1 cellular context compared by ENCODE assay signal in the genomic region with DNA sequence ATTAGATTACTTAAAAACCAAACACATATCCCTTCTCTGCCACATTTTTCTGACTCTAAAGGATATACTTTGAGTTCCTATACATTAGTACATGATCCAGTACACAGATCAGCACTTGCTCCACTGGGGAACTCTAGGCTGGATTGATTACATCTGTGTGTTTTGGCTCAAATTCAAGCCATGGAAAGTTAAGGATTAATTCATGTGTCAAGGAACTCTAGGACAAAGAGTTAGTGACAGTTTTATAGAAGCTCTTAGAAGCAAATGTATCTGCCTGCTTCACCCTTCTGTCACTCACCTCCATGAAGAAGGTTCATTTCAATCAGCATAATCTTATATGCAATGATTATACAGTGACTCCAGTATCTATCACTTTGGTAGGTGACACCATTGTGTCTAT.
A peak's percentile ranks its signal among the peaks of the same experiment; 100 is the strongest.
TF ChIP-seq lines count a peak whose summit lies in the region.

No MANE protein-coding gene starts in this region.

TF ChIP-seq in HepG2, 621 proteins besides CTCF, POLR2A, EP300 and RAD21 (continued from another document and continues in another):
- TF ChIP-seq, protein P1, sequence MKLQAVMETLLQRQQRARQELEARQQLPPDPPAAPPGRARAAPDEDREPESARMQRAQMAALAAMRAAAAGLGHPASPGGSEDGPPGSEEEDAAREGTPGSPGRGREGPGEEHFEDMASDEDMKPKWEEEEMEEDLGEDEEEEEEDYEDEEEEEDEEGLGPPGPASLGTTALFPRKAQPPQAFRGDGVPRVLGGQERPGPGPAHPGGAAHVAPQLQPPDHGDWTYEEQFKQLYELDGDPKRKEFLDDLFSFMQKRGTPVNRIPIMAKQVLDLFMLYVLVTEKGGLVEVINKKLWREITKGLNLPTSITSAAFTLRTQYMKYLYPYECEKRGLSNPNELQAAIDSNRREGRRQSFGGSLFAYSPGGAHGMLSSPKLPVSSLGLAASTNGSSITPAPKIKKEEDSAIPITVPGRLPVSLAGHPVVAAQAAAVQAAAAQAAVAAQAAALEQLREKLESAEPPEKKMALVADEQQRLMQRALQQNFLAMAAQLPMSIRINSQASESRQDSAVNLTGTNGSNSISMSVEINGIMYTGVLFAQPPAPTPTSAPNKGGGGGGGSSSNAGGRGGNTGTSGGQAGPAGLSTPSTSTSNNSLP (IDR thresholded peaks at IDR 0.05; ENCODE audit: low read depth, low read length) = peak; percentile 67
- TF ChIP-seq, protein P2, sequence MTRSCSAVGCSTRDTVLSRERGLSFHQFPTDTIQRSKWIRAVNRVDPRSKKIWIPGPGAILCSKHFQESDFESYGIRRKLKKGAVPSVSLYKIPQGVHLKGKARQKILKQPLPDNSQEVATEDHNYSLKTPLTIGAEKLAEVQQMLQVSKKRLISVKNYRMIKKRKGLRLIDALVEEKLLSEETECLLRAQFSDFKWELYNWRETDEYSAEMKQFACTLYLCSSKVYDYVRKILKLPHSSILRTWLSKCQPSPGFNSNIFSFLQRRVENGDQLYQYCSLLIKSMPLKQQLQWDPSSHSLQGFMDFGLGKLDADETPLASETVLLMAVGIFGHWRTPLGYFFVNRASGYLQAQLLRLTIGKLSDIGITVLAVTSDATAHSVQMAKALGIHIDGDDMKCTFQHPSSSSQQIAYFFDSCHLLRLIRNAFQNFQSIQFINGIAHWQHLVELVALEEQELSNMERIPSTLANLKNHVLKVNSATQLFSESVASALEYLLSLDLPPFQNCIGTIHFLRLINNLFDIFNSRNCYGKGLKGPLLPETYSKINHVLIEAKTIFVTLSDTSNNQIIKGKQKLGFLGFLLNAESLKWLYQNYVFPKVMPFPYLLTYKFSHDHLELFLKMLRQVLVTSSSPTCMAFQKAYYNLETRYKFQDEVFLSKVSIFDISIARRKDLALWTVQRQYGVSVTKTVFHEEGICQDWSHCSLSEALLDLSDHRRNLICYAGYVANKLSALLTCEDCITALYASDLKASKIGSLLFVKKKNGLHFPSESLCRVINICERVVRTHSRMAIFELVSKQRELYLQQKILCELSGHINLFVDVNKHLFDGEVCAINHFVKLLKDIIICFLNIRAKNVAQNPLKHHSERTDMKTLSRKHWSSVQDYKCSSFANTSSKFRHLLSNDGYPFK (CRISPR knock-in tag; IDR thresholded peaks at IDR 0.05; ENCODE audit: borderline replicate concordance) = no peak
- no peak for TF ChIP-seq REL (CRISPR knock-in tag; conservative IDR thresholded peaks at IDR 0.05)
- TF ChIP-seq ZNF570 (CRISPR knock-in tag; IDR thresholded peaks at IDR 0.05; ENCODE audit: borderline replicate concordance) = no peak
- no peak for TF ChIP-seq SUZ12 (IDR thresholded peaks at IDR 0.05; ENCODE audit: low read depth, low read length)
- no peak for TF ChIP-seq HDAC1 (CRISPR knock-in tag; IDR thresholded peaks at IDR 0.05)
- TF ChIP-seq CREM (IDR thresholded peaks at IDR 0.05) = 0 out of 2 replicates have a peak, but pooled peaks have one; percentile 29
- TF ChIP-seq CREM (CRISPR knock-in tag; IDR thresholded peaks at IDR 0.05) = no peak
- 0 out of 2 replicates have a peak, but pooled peaks have one; percentile 19 for TF ChIP-seq TARDBP (CRISPR knock-in tag; IDR thresholded peaks at IDR 0.05)
- TF ChIP-seq NFIC (IDR thresholded peaks at IDR 0.05; ENCODE audit: low read length) = 0 out of 2 replicates have a peak, but pooled peaks have one; percentile 47
- no peak for TF ChIP-seq PHF8 (CRISPR knock-in tag; IDR thresholded peaks at IDR 0.05)
- peak; percentile 58 for TF ChIP-seq ISL2 (CRISPR knock-in tag; IDR thresholded peaks at IDR 0.05)
- TF ChIP-seq ZFP90 (CRISPR knock-in tag; IDR thresholded peaks at IDR 0.05; ENCODE audit: borderline replicate concordance) = no peak
- no peak for TF ChIP-seq HNRNPLL (IDR thresholded peaks at IDR 0.05; ENCODE audit: low read depth, low read length, poor library complexity, severe bottlenecking)
- TF ChIP-seq ZNF841 (CRISPR knock-in tag; IDR thresholded peaks at IDR 0.05; ENCODE audit: borderline replicate concordance) = no peak
- TF ChIP-seq SRF (IDR thresholded peaks at IDR 0.05; ENCODE audit: low read depth, low read length) = no peak
- TF ChIP-seq KAT8 (CRISPR knock-in tag; IDR thresholded peaks at IDR 0.05) = no peak
- TF ChIP-seq ZNF3 (CRISPR knock-in tag; IDR thresholded peaks at IDR 0.05) = no peak
- no peak for TF ChIP-seq WIZ (CRISPR knock-in tag; IDR thresholded peaks at IDR 0.05)
- no peak for TF ChIP-seq YEATS4 (CRISPR knock-in tag; IDR thresholded peaks at IDR 0.05; ENCODE audit: borderline replicate concordance)
- no peak for TF ChIP-seq KMT2B (CRISPR knock-in tag; IDR thresholded peaks at IDR 0.05)
- no peak for TF ChIP-seq ETV5 (CRISPR knock-in tag; IDR thresholded peaks at IDR 0.05; ENCODE audit: borderline replicate concordance)
- no peak for TF ChIP-seq HOXD1 (CRISPR knock-in tag; IDR thresholded peaks at IDR 0.05)
- TF ChIP-seq, protein P3, sequence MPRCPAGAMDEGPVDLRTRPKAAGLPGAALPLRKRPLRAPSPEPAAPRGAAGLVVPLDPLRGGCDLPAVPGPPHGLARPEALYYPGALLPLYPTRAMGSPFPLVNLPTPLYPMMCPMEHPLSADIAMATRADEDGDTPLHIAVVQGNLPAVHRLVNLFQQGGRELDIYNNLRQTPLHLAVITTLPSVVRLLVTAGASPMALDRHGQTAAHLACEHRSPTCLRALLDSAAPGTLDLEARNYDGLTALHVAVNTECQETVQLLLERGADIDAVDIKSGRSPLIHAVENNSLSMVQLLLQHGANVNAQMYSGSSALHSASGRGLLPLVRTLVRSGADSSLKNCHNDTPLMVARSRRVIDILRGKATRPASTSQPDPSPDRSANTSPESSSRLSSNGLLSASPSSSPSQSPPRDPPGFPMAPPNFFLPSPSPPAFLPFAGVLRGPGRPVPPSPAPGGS (CRISPR knock-in tag; IDR thresholded peaks at IDR 0.05) = no peak
- no peak for TF ChIP-seq PPARG (CRISPR knock-in tag; conservative IDR thresholded peaks at IDR 0.05)
- TF ChIP-seq ZNF143 (CRISPR knock-in tag; IDR thresholded peaks at IDR 0.05) = no peak
- peak; percentile 37; the same call in 1 of the 2 replicates for TF ChIP-seq GATAD2A (CRISPR knock-in tag; IDR thresholded peaks at IDR 0.05)
- TF ChIP-seq, protein P4, sequence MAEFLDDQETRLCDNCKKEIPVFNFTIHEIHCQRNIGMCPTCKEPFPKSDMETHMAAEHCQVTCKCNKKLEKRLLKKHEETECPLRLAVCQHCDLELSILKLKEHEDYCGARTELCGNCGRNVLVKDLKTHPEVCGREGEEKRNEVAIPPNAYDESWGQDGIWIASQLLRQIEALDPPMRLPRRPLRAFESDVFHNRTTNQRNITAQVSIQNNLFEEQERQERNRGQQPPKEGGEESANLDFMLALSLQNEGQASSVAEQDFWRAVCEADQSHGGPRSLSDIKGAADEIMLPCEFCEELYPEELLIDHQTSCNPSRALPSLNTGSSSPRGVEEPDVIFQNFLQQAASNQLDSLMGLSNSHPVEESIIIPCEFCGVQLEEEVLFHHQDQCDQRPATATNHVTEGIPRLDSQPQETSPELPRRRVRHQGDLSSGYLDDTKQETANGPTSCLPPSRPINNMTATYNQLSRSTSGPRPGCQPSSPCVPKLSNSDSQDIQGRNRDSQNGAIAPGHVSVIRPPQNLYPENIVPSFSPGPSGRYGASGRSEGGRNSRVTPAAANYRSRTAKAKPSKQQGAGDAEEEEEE (CRISPR knock-in tag; IDR thresholded peaks at IDR 0.05; ENCODE audit: borderline replicate concordance) = no peak
- TF ChIP-seq, protein P5, sequence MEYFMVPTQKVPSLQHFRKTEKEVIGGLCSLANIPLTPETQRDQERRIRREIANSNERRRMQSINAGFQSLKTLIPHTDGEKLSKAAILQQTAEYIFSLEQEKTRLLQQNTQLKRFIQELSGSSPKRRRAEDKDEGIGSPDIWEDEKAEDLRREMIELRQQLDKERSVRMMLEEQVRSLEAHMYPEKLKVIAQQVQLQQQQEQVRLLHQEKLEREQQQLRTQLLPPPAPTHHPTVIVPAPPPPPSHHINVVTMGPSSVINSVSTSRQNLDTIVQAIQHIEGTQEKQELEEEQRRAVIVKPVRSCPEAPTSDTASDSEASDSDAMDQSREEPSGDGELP (IDR thresholded peaks at IDR 0.05; ENCODE audit: borderline replicate concordance, low read depth) = no peak
- no peak for TF ChIP-seq ZNF256 (CRISPR knock-in tag; conservative IDR thresholded peaks at IDR 0.05)
- no peak for TF ChIP-seq SALL1 (CRISPR knock-in tag; IDR thresholded peaks at IDR 0.05)
- TF ChIP-seq SIX1 (CRISPR knock-in tag; IDR thresholded peaks at IDR 0.05; ENCODE audit: borderline replicate concordance) = 0 out of 2 replicates have a peak, but pooled peaks have one; percentile 17
- TF ChIP-seq GZF1 (CRISPR knock-in tag; IDR thresholded peaks at IDR 0.05) = no peak
- peak; percentile 97; the same call in 1 of the 2 replicates for TF ChIP-seq ZBTB20 (CRISPR knock-in tag; IDR thresholded peaks at IDR 0.05; ENCODE audit: borderline replicate concordance, low read depth)
- peak; percentile 19; the same call in 1 of the 2 replicates for TF ChIP-seq ZNF644 (CRISPR knock-in tag; IDR thresholded peaks at IDR 0.05; ENCODE audit: low read depth)
- TF ChIP-seq, protein P6, sequence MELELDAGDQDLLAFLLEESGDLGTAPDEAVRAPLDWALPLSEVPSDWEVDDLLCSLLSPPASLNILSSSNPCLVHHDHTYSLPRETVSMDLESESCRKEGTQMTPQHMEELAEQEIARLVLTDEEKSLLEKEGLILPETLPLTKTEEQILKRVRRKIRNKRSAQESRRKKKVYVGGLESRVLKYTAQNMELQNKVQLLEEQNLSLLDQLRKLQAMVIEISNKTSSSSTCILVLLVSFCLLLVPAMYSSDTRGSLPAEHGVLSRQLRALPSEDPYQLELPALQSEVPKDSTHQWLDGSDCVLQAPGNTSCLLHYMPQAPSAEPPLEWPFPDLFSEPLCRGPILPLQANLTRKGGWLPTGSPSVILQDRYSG (CRISPR knock-in tag; IDR thresholded peaks at IDR 0.05) = no peak
- peak; percentile 31; the same call in 1 of the 2 replicates for TF ChIP-seq EHMT2 (IDR thresholded peaks at IDR 0.05; ENCODE audit: borderline replicate concordance, low read depth, low read length)
- no peak for TF ChIP-seq RNF2 (conservative IDR thresholded peaks at IDR 0.05; ENCODE audit: low read depth)
- no peak for TF ChIP-seq ZNF33B (CRISPR knock-in tag; IDR thresholded peaks at IDR 0.05)
- TF ChIP-seq ZNF451 (CRISPR knock-in tag; IDR thresholded peaks at IDR 0.05) = no peak
- TF ChIP-seq, protein P7, sequence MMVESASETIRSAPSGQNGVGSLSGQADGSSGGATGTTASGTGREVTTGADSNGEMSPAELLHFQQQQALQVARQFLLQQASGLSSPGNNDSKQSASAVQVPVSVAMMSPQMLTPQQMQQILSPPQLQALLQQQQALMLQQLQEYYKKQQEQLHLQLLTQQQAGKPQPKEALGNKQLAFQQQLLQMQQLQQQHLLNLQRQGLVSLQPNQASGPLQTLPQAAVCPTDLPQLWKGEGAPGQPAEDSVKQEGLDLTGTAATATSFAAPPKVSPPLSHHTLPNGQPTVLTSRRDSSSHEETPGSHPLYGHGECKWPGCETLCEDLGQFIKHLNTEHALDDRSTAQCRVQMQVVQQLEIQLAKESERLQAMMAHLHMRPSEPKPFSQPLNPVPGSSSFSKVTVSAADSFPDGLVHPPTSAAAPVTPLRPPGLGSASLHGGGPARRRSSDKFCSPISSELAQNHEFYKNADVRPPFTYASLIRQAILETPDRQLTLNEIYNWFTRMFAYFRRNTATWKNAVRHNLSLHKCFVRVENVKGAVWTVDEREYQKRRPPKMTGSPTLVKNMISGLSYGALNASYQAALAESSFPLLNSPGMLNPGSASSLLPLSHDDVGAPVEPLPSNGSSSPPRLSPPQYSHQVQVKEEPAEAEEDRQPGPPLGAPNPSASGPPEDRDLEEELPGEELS (CRISPR knock-in tag; IDR thresholded peaks at IDR 0.05) = 0 out of 2 replicates have a peak, but pooled peaks have one; percentile 26
- no peak for TF ChIP-seq SYNCRIP (IDR thresholded peaks at IDR 0.05; ENCODE audit: insufficient read depth, low read depth, low read length)
- TF ChIP-seq GFI1 (CRISPR knock-in tag; IDR thresholded peaks at IDR 0.05; ENCODE audit: borderline replicate concordance) = no peak
- TF ChIP-seq, protein P8, sequence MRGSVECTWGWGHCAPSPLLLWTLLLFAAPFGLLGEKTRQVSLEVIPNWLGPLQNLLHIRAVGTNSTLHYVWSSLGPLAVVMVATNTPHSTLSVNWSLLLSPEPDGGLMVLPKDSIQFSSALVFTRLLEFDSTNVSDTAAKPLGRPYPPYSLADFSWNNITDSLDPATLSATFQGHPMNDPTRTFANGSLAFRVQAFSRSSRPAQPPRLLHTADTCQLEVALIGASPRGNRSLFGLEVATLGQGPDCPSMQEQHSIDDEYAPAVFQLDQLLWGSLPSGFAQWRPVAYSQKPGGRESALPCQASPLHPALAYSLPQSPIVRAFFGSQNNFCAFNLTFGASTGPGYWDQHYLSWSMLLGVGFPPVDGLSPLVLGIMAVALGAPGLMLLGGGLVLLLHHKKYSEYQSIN (CRISPR knock-in tag; IDR thresholded peaks at IDR 0.05; ENCODE audit: borderline replicate concordance) = no peak
- TF ChIP-seq CENPT (CRISPR knock-in tag; IDR thresholded peaks at IDR 0.05; ENCODE audit: low read depth) = no peak
- TF ChIP-seq NRL (CRISPR knock-in tag; IDR thresholded peaks at IDR 0.05; ENCODE audit: borderline replicate concordance) = no peak
- TF ChIP-seq NFE2L1 (CRISPR knock-in tag; IDR thresholded peaks at IDR 0.05; ENCODE audit: borderline replicate concordance) = no peak
- TF ChIP-seq, protein P9, sequence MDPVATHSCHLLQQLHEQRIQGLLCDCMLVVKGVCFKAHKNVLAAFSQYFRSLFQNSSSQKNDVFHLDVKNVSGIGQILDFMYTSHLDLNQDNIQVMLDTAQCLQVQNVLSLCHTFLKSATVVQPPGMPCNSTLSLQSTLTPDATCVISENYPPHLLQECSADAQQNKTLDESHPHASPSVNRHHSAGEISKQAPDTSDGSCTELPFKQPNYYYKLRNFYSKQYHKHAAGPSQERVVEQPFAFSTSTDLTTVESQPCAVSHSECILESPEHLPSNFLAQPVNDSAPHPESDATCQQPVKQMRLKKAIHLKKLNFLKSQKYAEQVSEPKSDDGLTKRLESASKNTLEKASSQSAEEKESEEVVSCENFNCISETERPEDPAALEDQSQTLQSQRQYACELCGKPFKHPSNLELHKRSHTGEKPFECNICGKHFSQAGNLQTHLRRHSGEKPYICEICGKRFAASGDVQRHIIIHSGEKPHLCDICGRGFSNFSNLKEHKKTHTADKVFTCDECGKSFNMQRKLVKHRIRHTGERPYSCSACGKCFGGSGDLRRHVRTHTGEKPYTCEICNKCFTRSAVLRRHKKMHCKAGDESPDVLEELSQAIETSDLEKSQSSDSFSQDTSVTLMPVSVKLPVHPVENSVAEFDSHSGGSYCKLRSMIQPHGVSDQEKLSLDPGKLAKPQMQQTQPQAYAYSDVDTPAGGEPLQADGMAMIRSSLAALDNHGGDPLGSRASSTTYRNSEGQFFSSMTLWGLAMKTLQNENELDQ (CRISPR knock-in tag; IDR thresholded peaks at IDR 0.05; ENCODE audit: borderline replicate concordance) = no peak
- TF ChIP-seq, protein P10, sequence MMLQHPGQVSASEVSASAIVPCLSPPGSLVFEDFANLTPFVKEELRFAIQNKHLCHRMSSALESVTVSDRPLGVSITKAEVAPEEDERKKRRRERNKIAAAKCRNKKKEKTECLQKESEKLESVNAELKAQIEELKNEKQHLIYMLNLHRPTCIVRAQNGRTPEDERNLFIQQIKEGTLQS (CRISPR knock-in tag; IDR thresholded peaks at IDR 0.05) = no peak
- no peak for TF ChIP-seq NCOR1 (IDR thresholded peaks at IDR 0.05; ENCODE audit: borderline replicate concordance, low read length)
- no peak for TF ChIP-seq MATR3 (CRISPR knock-in tag; IDR thresholded peaks at IDR 0.05)
